In the genomic region with DNA sequence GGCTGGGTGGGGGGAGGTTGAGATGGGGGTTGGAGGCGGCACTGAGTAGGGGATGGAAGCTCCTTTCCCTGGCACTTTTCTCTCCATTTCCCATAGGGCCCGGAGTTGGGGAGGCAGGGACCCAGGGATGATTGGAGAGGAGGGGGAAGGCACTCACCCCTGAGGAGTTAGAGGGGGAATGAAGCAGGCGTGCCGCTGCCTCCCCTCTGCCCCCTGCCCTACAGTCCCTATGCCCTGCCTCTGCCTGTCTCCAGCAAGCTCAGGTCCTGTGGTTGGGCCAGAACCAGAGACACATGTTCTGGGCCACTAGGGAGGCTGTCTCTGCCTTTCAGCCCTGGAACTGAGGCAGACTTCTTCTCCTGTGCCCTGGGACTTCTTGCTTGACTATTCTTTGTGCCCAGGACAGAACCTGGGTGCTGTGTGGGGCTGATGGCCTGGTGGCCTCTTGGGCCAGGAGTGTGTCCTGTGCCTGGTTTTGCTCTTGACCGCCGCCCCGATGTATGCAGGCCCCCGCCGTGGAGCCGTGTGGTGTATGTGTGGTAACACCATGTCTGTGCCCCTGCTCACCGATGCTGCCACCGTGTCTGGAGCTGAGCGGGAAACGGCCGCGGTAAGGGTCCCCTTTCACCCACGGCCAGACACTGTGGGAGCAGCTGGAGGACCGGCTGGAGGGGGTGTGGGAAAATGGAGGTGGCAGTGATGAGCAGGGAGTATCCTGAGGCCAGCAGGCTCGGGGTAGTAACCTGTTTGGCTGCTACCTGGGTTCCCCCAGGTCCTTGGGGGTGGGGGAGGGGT, we compare ENCODE assay signal across 8 cellular contexts. TPM values are rescaled to one million over a fixed set of nuclear protein-coding genes. Genes with fewer than 3 reads are reported as not detected.
DNase-seq lines count a peak whose midpoint lies in the region; ATAC-seq, FAIRE-seq and TF ChIP-seq lines count a peak whose summit lies in the region.

No MANE protein-coding gene starts in this region.

- peak overlapping the region; percentile 97 for H3K27ac Mint-ChIP-seq in activated CD8-positive, alpha-beta T cell treated with anti-CD3 and anti-CD28 coated beads, Interleukin-2, amount 10 ng/mL, durations not matched to agents 7 days and 5 days
- peak overlapping the region; percentile 97 for H3K27ac Mint-ChIP-seq in stimulated activated effector memory CD8-positive, alpha-beta T cell treated with anti-CD3 and anti-CD28 coated beads, Interleukin-12 subunit alpha, Interleukin-12 subunit beta, amount 100 ng/mL, for 72 hours

- no peaks in the 10 kb centered on the region for H3K9me2 ChIP-seq in SK-N-SH

- CTCF ChIA-PET in SK-N-SH (lab: Yijun Ruan, JAX) = interaction anchor here (1.0 to 3.0 kb wide), 7 partner anchors 12 to 125 kb away, joined by 3 to 14 read pairs (median 4); a partner anchor contains a TSS
- CTCF ChIA-PET in activated CD8-positive, alpha-beta T cell treated with anti-CD3 and anti-CD28 coated beads, Interleukin-2, amount 10 ng/mL, durations not matched to agents 7 days and 5 days (lab: Charles Lee) = interaction anchor here (0.9 to 2.1 kb wide), 5 partner anchors 12 to 124 kb away, joined by 3 to 10 read pairs (median 5); no protein-coding TSS in a partner anchor

- H3K4me1 ChIP-seq in SK-N-SH (ENCODE audit: control insufficient read depth in 1 of 2, insufficient read depth in 2 of 2, low read depth in 1 of 2, low read length in 1 of 2) = peaks cover 6 to 21% of the 10 kb centered on the region in 2 experiments; a peak in 3 of 4 replicates
- 0 out of 2 replicates have a peak, but pooled peaks cover 3% of the 10 kb centered on the region for H3K4me1 ChIP-seq in iPS DF 6.9 (ENCODE audit: control insufficient read depth, insufficient read depth, low read length)

- peaks cover 25% of the 10 kb centered on the region for H3F3A ChIP-seq in SK-N-SH (replicated peaks; ENCODE audit: insufficient read depth)

- H3K27me3 Mint-ChIP-seq in activated CD8-positive, alpha-beta T cell treated with anti-CD3 and anti-CD28 coated beads, Interleukin-2, amount 10 ng/mL, durations not matched to agents 7 days and 5 days (ENCODE audit: low read depth) = no peaks in the 10 kb centered on the region

- peaks cover 34% of the 10 kb centered on the region for H3K79me2 ChIP-seq in SK-N-SH (ENCODE audit: insufficient read depth)

- ATAC-seq in SK-N-SH treated with all-trans-retinoic acid at 6 μM for 48 hours (no peak; the same call in 2 of the 3 replicates), HG03457 (IDR thresholded peaks at IDR 0.05; ENCODE audit: unreplicated experiment) (no peak)
- ATAC-seq in activated CD8-positive, alpha-beta T cell treated with anti-CD3 and anti-CD28 coated beads, Interleukin-2, amount 10 ng/mL, durations not matched to agents 7 days and 5 days = no peak
- no peak for ATAC-seq in stimulated activated effector memory CD8-positive, alpha-beta T cell treated with anti-CD3 and anti-CD28 coated beads, Interleukin-12 subunit alpha, Interleukin-12 subunit beta, amount 100 ng/mL, for 72 hours

- H3K9me3 ChIP-seq in SK-N-SH = no peaks in the 10 kb centered on the region
- 0 out of 2 replicates have a peak, but pooled peaks cover under 1% of the 10 kb centered on the region for H3K9me3 ChIP-seq in iPS DF 6.9 (ENCODE audit: control insufficient read depth, insufficient read depth, low read length)

- no peak for TF ChIP-seq EP300 in SK-N-SH (IDR thresholded peaks at IDR 0.05; ENCODE audit: borderline replicate concordance in 1 of 2, low read depth in 1 of 2, low read length in 1 of 2)

- DNase-seq in SK-N-SH (peak; percentile 44), iPS DF 6.9 (ENCODE audit: low read depth, low spot score) (no peak), H54 (ENCODE audit: insufficient read length, low spot score) (no peak), GM03348 (ENCODE audit: low spot score) (no peak)
- DNase-seq in activated CD8-positive, alpha-beta T cell treated with anti-CD3 and anti-CD28 coated beads, Interleukin-2, amount 10 ng/mL, durations not matched to agents 7 days and 5 days = no peak
- no peak for DNase-seq in stimulated activated effector memory CD8-positive, alpha-beta T cell treated with anti-CD3 and anti-CD28 coated beads, Interleukin-12 subunit alpha, Interleukin-12 subunit beta, amount 100 ng/mL, for 72 hours (ENCODE audit: low spot score in 2 of 2)

- TF ChIP-seq CTCF in SK-N-SH (IDR thresholded peaks at IDR 0.05) = no peak

- no peak for TF ChIP-seq RAD21 in SK-N-SH (IDR thresholded peaks at IDR 0.05; ENCODE audit: low read length)

- POLR2A ChIA-PET in SK-N-SH (lab: Yijun Ruan, JAX) = interaction anchor here (1.0 to 2.3 kb wide), 4 partner anchors 9 to 29 kb away, joined by 3 to 17 read pairs (median 6); a partner anchor contains a TSS
- POLR2A ChIA-PET in activated CD8-positive, alpha-beta T cell treated with anti-CD3 and anti-CD28 coated beads, Interleukin-2, amount 10 ng/mL, durations not matched to agents 7 days and 5 days (lab: Charles Lee) = interaction anchor here (0.7 to 4.0 kb wide), 6 partner anchors 9 to 167 kb away, joined by 3 to 33 read pairs (median 8); a partner anchor contains a TSS

- H2AFZ ChIP-seq in SK-N-SH (ENCODE audit: low read depth) = no peak overlapping the region

- H3K27ac ChIP-seq in SK-N-SH (ENCODE audit: low read depth in 2 of 2, low read length in 1 of 2) = peak overlapping the region; percentile 20 to 53; a peak in 3 of 4 replicates
- no peak overlapping the region for H3K27ac ChIP-seq in iPS DF 6.9 (ENCODE audit: low read length)

- H4K20me1 ChIP-seq in SK-N-SH (ENCODE audit: insufficient read depth) = no peaks in the 10 kb centered on the region

- H3K9ac ChIP-seq in SK-N-SH = peak overlapping the region; percentile 86; the same call in 1 of the 2 replicates

- H3K4me1 Mint-ChIP-seq in activated CD8-positive, alpha-beta T cell treated with anti-CD3 and anti-CD28 coated beads, Interleukin-2, amount 10 ng/mL, durations not matched to agents 7 days and 5 days (ENCODE audit: low read depth) = peaks cover 36% of the 10 kb centered on the region
- peaks cover 44% of the 10 kb centered on the region for H3K4me1 Mint-ChIP-seq in stimulated activated effector memory CD8-positive, alpha-beta T cell treated with anti-CD3 and anti-CD28 coated beads, Interleukin-12 subunit alpha, Interleukin-12 subunit beta, amount 100 ng/mL, for 72 hours

- peak overlapping the region; percentile 95 for H3K4me3 Mint-ChIP-seq in activated CD8-positive, alpha-beta T cell treated with anti-CD3 and anti-CD28 coated beads, Interleukin-2, amount 10 ng/mL, durations not matched to agents 7 days and 5 days
- H3K4me3 Mint-ChIP-seq in stimulated activated effector memory CD8-positive, alpha-beta T cell treated with anti-CD3 and anti-CD28 coated beads, Interleukin-12 subunit alpha, Interleukin-12 subunit beta, amount 100 ng/mL, for 72 hours = peak overlapping the region; percentile 100

- peaks cover 46% of the 10 kb centered on the region for H3K36me3 Mint-ChIP-seq in activated CD8-positive, alpha-beta T cell treated with anti-CD3 and anti-CD28 coated beads, Interleukin-2, amount 10 ng/mL, durations not matched to agents 7 days and 5 days (ENCODE audit: low read depth)
- peaks cover 86% of the 10 kb centered on the region for H3K36me3 Mint-ChIP-seq in stimulated activated effector memory CD8-positive, alpha-beta T cell treated with anti-CD3 and anti-CD28 coated beads, Interleukin-12 subunit alpha, Interleukin-12 subunit beta, amount 100 ng/mL, for 72 hours

- peak overlapping the region; percentile 97 to 98 for H3K4me3 ChIP-seq in SK-N-SH (ENCODE audit: low read depth in 2 of 2, low read length in 1 of 2)
- peak overlapping the region; percentile 64; the same call in 1 of the 2 replicates for H3K4me3 ChIP-seq in iPS DF 6.9 (ENCODE audit: low read length)

- no peak for TF ChIP-seq POLR2A in H54 (IDR thresholded peaks at IDR 0.05; ENCODE audit: low read depth, low read length)

- 19% methylated on average over 16 of the region's 19 CpGs for WGBS in SK-N-SH (ENCODE audit: low lambda C conversion rate)
- no CpG with 5 or more reads among the region's 19 CpGs for WGBS in iPS DF 6.9 (ENCODE audit: insufficient coverage, insufficient read length)

- peak overlapping the region; percentile 100 for H3K4me2 ChIP-seq in SK-N-SH

- H3K27me3 ChIP-seq in SK-N-SH (ENCODE audit: insufficient read depth) = no peaks in the 10 kb centered on the region
- H3K27me3 ChIP-seq in iPS DF 6.9 (ENCODE audit: control insufficient read depth, insufficient read depth, low read length) = no peaks in the 10 kb centered on the region

- no peak for FAIRE-seq in H54 (lab: Jason Lieb, UNC)

- no peaks in the 10 kb centered on the region for H3K9me3 Mint-ChIP-seq in activated CD8-positive, alpha-beta T cell treated with anti-CD3 and anti-CD28 coated beads, Interleukin-2, amount 10 ng/mL, durations not matched to agents 7 days and 5 days (ENCODE audit: insufficient read depth)
- no peaks in the 10 kb centered on the region for H3K9me3 Mint-ChIP-seq in stimulated activated effector memory CD8-positive, alpha-beta T cell treated with anti-CD3 and anti-CD28 coated beads, Interleukin-12 subunit alpha, Interleukin-12 subunit beta, amount 100 ng/mL, for 72 hours

- H3K36me3 ChIP-seq in SK-N-SH (replicated peaks in 1 of 2; ENCODE audit: control insufficient read depth in 1 of 2, insufficient read depth in 2 of 2, low read length in 1 of 2) (peaks cover 29 to 44% of the 10 kb centered on the region in 2 experiments), iPS DF 6.9 (ENCODE audit: control insufficient read depth, insufficient read depth, low read length) (peaks cover 27% of the 10 kb centered on the region)

RNA-seq across cellular contexts. Expression of a gene that starts 1.4 kb away (rescaled TPM):
- polyA plus RNA-seq in SK-N-SH (2012; rRNA removed) = 109 and 135 TPM in 2 replicates
- polyA plus RNA-seq in SK-N-SH (2012; cell fraction: cytosol; rRNA removed) = 44.7 and 69.7 TPM in 2 replicates
- polyA plus RNA-seq in SK-N-SH (2012; cell fraction: nucleus; rRNA removed) = 159 and 199 TPM in 2 replicates
- total RNA-seq in activated CD8-positive, alpha-beta T cell treated with anti-CD3 and anti-CD28 coated beads, Interleukin-2, amount 10 ng/mL, durations not matched to agents 7 days and 5 days = 10 to 100 TPM; 84.2 to 88.2 TPM

RNA-seq across cellular contexts. Expression of a gene that starts 8.2 kb away (rescaled TPM):
- polyA plus RNA-seq in SK-N-SH (2012; rRNA removed) = 71.7 and 76.0 TPM in 2 replicates
- polyA plus RNA-seq in SK-N-SH (2012; cell fraction: cytosol; rRNA removed) = 35.8 and 54.2 TPM in 2 replicates
- 98.6 and 102 TPM in 2 replicates for polyA plus RNA-seq in SK-N-SH (2012; cell fraction: nucleus; rRNA removed)
- 10 to 100 TPM; 27.6 to 31.9 TPM for total RNA-seq in activated CD8-positive, alpha-beta T cell treated with anti-CD3 and anti-CD28 coated beads, Interleukin-2, amount 10 ng/mL, durations not matched to agents 7 days and 5 days

RNA-seq across cellular contexts. Expression of a gene that starts 14.1 kb away (rescaled TPM):
- polyA plus RNA-seq in SK-N-SH (2012; rRNA removed) = 36.3 and 41.8 TPM in 2 replicates
- polyA plus RNA-seq in SK-N-SH (2012; cell fraction: cytosol; rRNA removed) = 46.8 and 56.6 TPM in 2 replicates
- 30.0 and 34.5 TPM in 2 replicates for polyA plus RNA-seq in SK-N-SH (2012; cell fraction: nucleus; rRNA removed)
- 10 to 100 TPM; 62.3 to 67.9 TPM for total RNA-seq in activated CD8-positive, alpha-beta T cell treated with anti-CD3 and anti-CD28 coated beads, Interleukin-2, amount 10 ng/mL, durations not matched to agents 7 days and 5 days

RNA-seq across cellular contexts. Expression of a gene that starts 32.9 kb away (rescaled TPM):
- polyA plus RNA-seq in SK-N-SH (2012; rRNA removed) = 28.2 and 36.5 TPM in 2 replicates
- 23.6 and 33.6 TPM in 2 replicates for polyA plus RNA-seq in SK-N-SH (2012; cell fraction: cytosol; rRNA removed)
- 30.5 and 34.3 TPM in 2 replicates for polyA plus RNA-seq in SK-N-SH (2012; cell fraction: nucleus; rRNA removed)
- total RNA-seq in activated CD8-positive, alpha-beta T cell treated with anti-CD3 and anti-CD28 coated beads, Interleukin-2, amount 10 ng/mL, durations not matched to agents 7 days and 5 days = 10 to 100 TPM; 24.9 to 27.1 TPM

RNA-seq across cellular contexts. Expression of a gene that starts 49.1 kb away (rescaled TPM):
- 14.5 and 17.7 TPM in 2 replicates for polyA plus RNA-seq in SK-N-SH (2012; rRNA removed)
- polyA plus RNA-seq in SK-N-SH (2012; cell fraction: cytosol; rRNA removed) = 18.0 and 18.4 TPM in 2 replicates
- 20.3 and 24.9 TPM in 2 replicates for polyA plus RNA-seq in SK-N-SH (2012; cell fraction: nucleus; rRNA removed)
- 10 to 100 TPM; 29.2 to 31.0 TPM for total RNA-seq in activated CD8-positive, alpha-beta T cell treated with anti-CD3 and anti-CD28 coated beads, Interleukin-2, amount 10 ng/mL, durations not matched to agents 7 days and 5 days
